ENCODE assay signal across 9 cellular contexts in the genomic region with DNA sequence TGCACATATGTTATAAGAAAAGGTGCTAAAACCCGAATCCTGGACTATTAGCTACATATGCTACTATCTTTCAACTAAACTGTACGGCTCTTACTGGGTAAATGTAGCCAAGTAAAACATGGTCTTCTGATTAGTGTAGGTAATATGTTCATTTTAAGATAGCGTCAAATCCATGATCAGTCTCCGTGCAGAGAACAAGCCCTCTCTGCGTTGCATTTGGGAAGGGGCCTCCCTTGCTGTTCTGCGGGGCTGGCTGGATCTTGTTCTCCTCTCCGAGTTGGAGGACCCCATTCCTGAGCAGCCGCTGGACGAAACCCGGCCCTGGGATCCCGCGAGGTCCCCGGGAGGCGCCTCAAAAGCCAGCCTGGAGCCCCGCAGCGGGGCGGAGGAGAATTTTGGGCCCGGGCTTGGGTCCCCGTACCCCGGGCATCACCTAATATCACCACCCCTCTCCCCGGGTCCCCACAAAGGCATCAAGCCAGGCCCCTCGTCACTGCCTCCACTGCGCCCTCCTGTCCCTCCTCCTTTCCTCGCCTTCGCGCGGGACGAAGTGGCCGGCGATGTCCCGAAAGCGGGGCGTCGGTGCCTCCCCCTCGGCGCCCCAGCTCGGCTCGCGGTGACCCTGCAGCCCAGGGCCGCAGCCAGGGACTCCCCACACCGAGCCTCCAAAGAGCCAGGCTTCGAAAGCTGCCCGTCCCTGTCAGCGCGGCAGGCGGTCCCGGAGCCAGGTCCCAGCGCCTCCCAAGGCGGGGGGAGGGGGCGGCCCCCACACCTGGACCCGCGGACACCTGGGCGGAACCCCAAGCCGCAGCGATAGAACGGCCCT. TPM values are rescaled to one million over a fixed set of nuclear protein-coding genes. Genes with fewer than 3 reads are reported as not detected.
DNase-seq lines count a peak whose midpoint lies in the region; ATAC-seq, FAIRE-seq and TF ChIP-seq lines count a peak whose summit lies in the region.
"Had no signal": no experiment of that assay in that cellular context is flagged by ENCODE, and none has a peak within 500 bp of the region (broad histone marks: within the 10 kb centered on the region; RNA-seq: fewer than 3 reads in every experiment).

No MANE protein-coding gene starts in this region.

- H4K20me1 ChIP-seq in Karpas-422 (ENCODE audit: insufficient read depth, low read depth, low read length): no peaks in the 10 kb centered on the region

- no peak overlapping the region for H2AFZ ChIP-seq in Karpas-422 (ENCODE audit: low read length)

- no peak for TF ChIP-seq POLR2A in H54 (IDR thresholded peaks at IDR 0.05; ENCODE audit: low read depth, low read length)

- H3K4me3 ChIP-seq in AG09309 (ENCODE audit: control insufficient read depth, low read depth, low read length) (peak overlapping the region; percentile 46), HUES64 (ENCODE audit: low read length) (peak overlapping the region; percentile 72), Karpas-422 (ENCODE audit: low read length) (no peak overlapping the region)
- H3K4me3 ChIP-seq in naive thymus-derived CD4-positive, alpha-beta T cell (ENCODE audit: low read length): no peak overlapping the region

- no peaks in the 10 kb centered on the region for H3K36me3 Mint-ChIP-seq in endothelial cell (ENCODE audit: low read depth, unreplicated experiment)
- H3K36me3 Mint-ChIP-seq in naive thymus-derived CD4-positive, alpha-beta T cell: peaks cover 0 to 2% (median 0%) of the 10 kb centered on the region in 5 donors
- H3K36me3 Mint-ChIP-seq: activated naive CD4-positive, alpha-beta T cell treated with anti-CD3 and anti-CD28 coated beads, Interleukin-2, amount 50 U/mL, for 24 hours had no signal

- H3K27me3 Mint-ChIP-seq in endothelial cell (ENCODE audit: unreplicated experiment): peaks cover 3% of the 10 kb centered on the region
- H3K27me3 Mint-ChIP-seq in naive thymus-derived CD4-positive, alpha-beta T cell: peaks cover 45 to 68% (median 62%) of the 10 kb centered on the region in 5 donors

- no peaks in the 10 kb centered on the region for H3K79me2 ChIP-seq in Karpas-422 (ENCODE audit: low read length)

- WGBS in HUES64: 9% methylated on average over 56 of the region's 56 CpGs

- no peak overlapping the region for H3K4me3 Mint-ChIP-seq in endothelial cell (ENCODE audit: unreplicated experiment)
- peak overlapping the region in 5 of 10 donors; percentile 74 to 92 (median 77) for H3K4me3 Mint-ChIP-seq in naive thymus-derived CD4-positive, alpha-beta T cell

- DNase-seq in AG09309 (ENCODE audit: low read depth) (no peak), endothelial cell (ENCODE audit: low spot score) (peak; percentile 15), H54 (ENCODE audit: insufficient read length, low spot score) (no peak), Karpas-422 (no peak), HuH-7 (ENCODE audit: low spot score) (no peak)
- peak in 2 of 9 donors; percentile 3 to 7 for DNase-seq in naive thymus-derived CD4-positive, alpha-beta T cell

- peaks cover 53% of the 10 kb centered on the region for H3K27me3 ChIP-seq in HUES64 (ENCODE audit: insufficient read depth, low read length)
- H3K27me3 ChIP-seq in naive thymus-derived CD4-positive, alpha-beta T cell (ENCODE audit: control insufficient read depth in 2 of 2, insufficient read depth in 2 of 2, low read length in 2 of 2): peaks cover 0 to 10% of the 10 kb centered on the region in 2 donors
- no peaks in the 10 kb centered on the region for H3K27me3 ChIP-seq in Karpas-422 (ENCODE audit: low read length)

- H3K36me3 ChIP-seq in HUES64 (ENCODE audit: insufficient read depth, low read length): no peaks in the 10 kb centered on the region
- H3K36me3 ChIP-seq in naive thymus-derived CD4-positive, alpha-beta T cell (ENCODE audit: control insufficient read depth in 2 of 3, insufficient read depth in 3 of 3, low read length in 3 of 3): no peaks in the 10 kb centered on the region
- H3K36me3 ChIP-seq in Karpas-422 (ENCODE audit: insufficient read depth, low read length): no peaks in the 10 kb centered on the region

- no peaks in the 10 kb centered on the region for H3K9me2 ChIP-seq in Karpas-422 (replicated peaks; ENCODE audit: insufficient read depth, low read length)

- no peak overlapping the region for H3K4me2 ChIP-seq in Karpas-422 (ENCODE audit: low read depth, low read length, poor library complexity, severe bottlenecking)

- POLR2A ChIA-PET in naive thymus-derived CD4-positive, alpha-beta T cell (lab: Charles Lee): no interaction called here

- peak overlapping the region; percentile 31 for H3K9ac ChIP-seq in HUES64 (ENCODE audit: low read depth, low read length)
- no peak overlapping the region for H3K9ac ChIP-seq in Karpas-422 (ENCODE audit: low read length)

- intact Hi-C loops in naive thymus-derived CD4-positive, alpha-beta T cell (cut with micrococcal nuclease): loop anchor here (1.0 to 10.0 kb wide), 5 partner anchors 21 to 1504 kb away; no protein-coding TSS in a partner anchor

- peaks cover 2% of the 10 kb centered on the region for H3K4me1 Mint-ChIP-seq in endothelial cell (ENCODE audit: unreplicated experiment)
- peaks cover 2 to 7% (median 6%) of the 10 kb centered on the region in 7 donors for H3K4me1 Mint-ChIP-seq in naive thymus-derived CD4-positive, alpha-beta T cell

- no peak overlapping the region for H3K27ac Mint-ChIP-seq in endothelial cell (ENCODE audit: unreplicated experiment)
- no peak overlapping the region for H3K27ac Mint-ChIP-seq in naive thymus-derived CD4-positive, alpha-beta T cell
- H3K27ac Mint-ChIP-seq: activated naive CD4-positive, alpha-beta T cell treated with anti-CD3 and anti-CD28 coated beads, Interleukin-2, amount 50 U/mL, for 24 hours had no signal

- no peaks in the 10 kb centered on the region for H3K9me3 Mint-ChIP-seq in endothelial cell (ENCODE audit: unreplicated experiment)
- no peaks in the 10 kb centered on the region for H3K9me3 Mint-ChIP-seq in naive thymus-derived CD4-positive, alpha-beta T cell
- H3K9me3 Mint-ChIP-seq: activated naive CD4-positive, alpha-beta T cell treated with anti-CD3 and anti-CD28 coated beads, Interleukin-2, amount 50 U/mL, for 24 hours had no signal

- H3K9me3 ChIP-seq in HUES64 (ENCODE audit: insufficient read depth, low read depth, low read length) (no peaks in the 10 kb centered on the region), Karpas-422 (ENCODE audit: low read length) (no peaks in the 10 kb centered on the region)
- no peaks in the 10 kb centered on the region for H3K9me3 ChIP-seq in naive thymus-derived CD4-positive, alpha-beta T cell (ENCODE audit: control insufficient read depth in 2 of 3, low read length in 3 of 3)

- no peak overlapping the region for H3K27ac ChIP-seq in HUES64 (ENCODE audit: low read depth, low read length)
- H3K27ac ChIP-seq in naive thymus-derived CD4-positive, alpha-beta T cell (ENCODE audit: low read depth, low read length): no peak overlapping the region
- H3K27ac ChIP-seq in Karpas-422 (ENCODE audit: low read length): no peak overlapping the region

- H3K4me1 ChIP-seq in HUES64 (ENCODE audit: insufficient read depth, low read length) (peaks cover 2% of the 10 kb centered on the region; the same call in 1 of the 2 replicates), Karpas-422 (ENCODE audit: low read length) (no peaks in the 10 kb centered on the region)
- peaks cover 4% of the 10 kb centered on the region in 2 donors for H3K4me1 ChIP-seq in naive thymus-derived CD4-positive, alpha-beta T cell (ENCODE audit: control insufficient read depth in 2 of 2, insufficient read depth in 2 of 2, low read length in 2 of 2)

- no peak for FAIRE-seq in H54 (lab: Jason Lieb, UNC)

- no peak for TF ChIP-seq CTCF in AG09309 (IDR thresholded peaks at IDR 0.05; ENCODE audit: control insufficient read depth, insufficient read depth, low read depth, low read length, missing control alignments)
- TF ChIP-seq CTCF in endothelial cell (IDR thresholded peaks at IDR 0.05; ENCODE audit: unreplicated experiment): no peak

- ATAC-seq in naive thymus-derived CD4-positive, alpha-beta T cell: peak; percentile 51
- no peak for ATAC-seq in GM21447 (IDR thresholded peaks at IDR 0.05; ENCODE audit: unreplicated experiment)

- CTCF ChIA-PET in naive thymus-derived CD4-positive, alpha-beta T cell (lab: Charles Lee): interaction anchor here (0.6 to 3.7 kb wide), 4 partner anchors 23 to 863 kb away, joined by 3 to 35 read pairs (median 6); no protein-coding TSS in a partner anchor

RNA-seq across cellular contexts. Expression of a gene that starts 54.5 kb away (rescaled TPM):
- polyA plus RNA-seq in HUES64 (2013, experiment 1 of 2): 20.2 TPM
- polyA plus RNA-seq in HUES64 (2013, experiment 2 of 2): 20.6 TPM
- 22.6 TPM for total RNA-seq in endothelial cell (ENCODE audit: unreplicated experiment)
- 10 to 100 TPM; 22.6 to 55.7 (median 47.7) TPM for total RNA-seq in naive thymus-derived CD4-positive, alpha-beta T cell
- 10 to 100 TPM; 36.1 to 41.5 TPM for polyA plus RNA-seq in naive thymus-derived CD4-positive, alpha-beta T cell
- 12.9 and 42.0 TPM in 2 replicates for total RNA-seq in Karpas-422 (2014; rRNA removed; shearing (Covaris generic); ENCODE audit: low replicate concordance)

Comparison
In these comparisons a context has a peak if more than half of its experiments do, and no peak if none do; other contexts are left out.
1. H3K4me3 ChIP-seq: peak in AG09309 (single experiment) and HUES64 (single experiment); none in naive thymus-derived CD4-positive, alpha-beta T cell (single experiment) and Karpas-422 (single experiment).